In the genomic region with DNA sequence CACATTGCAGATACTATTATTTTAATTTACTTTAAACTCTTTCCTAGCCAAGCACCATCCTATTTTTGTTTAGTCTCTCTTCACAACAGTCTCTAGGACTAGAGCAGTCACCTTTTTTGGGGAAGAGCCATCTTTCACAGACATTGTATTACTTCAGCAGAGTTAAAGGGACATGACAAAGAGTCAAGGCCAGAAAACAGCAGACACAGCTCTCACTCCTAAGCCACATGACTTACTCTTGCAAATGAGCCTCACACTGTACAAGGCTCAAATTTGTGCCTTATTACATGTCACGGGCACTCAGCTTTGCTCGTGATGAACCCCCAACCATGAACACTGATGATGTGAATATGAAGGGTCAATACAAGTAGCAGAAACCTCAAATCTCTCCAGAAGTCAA, we compare ENCODE assay signal across 17 cellular contexts.
DNase-seq lines count a peak whose midpoint lies in the region; ATAC-seq and TF ChIP-seq lines count a peak whose summit lies in the region.
"Had no signal": no experiment of that assay in that cellular context is flagged by ENCODE, and none has a peak within 500 bp of the region (broad histone marks: within the 10 kb centered on the region; RNA-seq: fewer than 3 reads in every experiment).

No MANE protein-coding gene starts in this region.

- H3K4me2 ChIP-seq in OCI-LY3 (ENCODE audit: low read length): peak overlapping the region; percentile 41
- H3K4me2 ChIP-seq in trophoblast cell (ENCODE audit: low read length): no peak overlapping the region

- no peak overlapping the region for H4K8ac ChIP-seq in trophoblast cell (ENCODE audit: low read depth, low read length)

- H3K23ac ChIP-seq in trophoblast cell (ENCODE audit: low read length): no peak overlapping the region

- H3K27ac ChIP-seq in OCI-LY3 (ENCODE audit: low read length): no peak overlapping the region
- no peak overlapping the region for H3K27ac ChIP-seq in trophoblast cell (ENCODE audit: low read depth, low read length)
- H3K27ac ChIP-seq: adrenal gland, WERI-Rb-1 had no signal

- WGBS in trophoblast cell (ENCODE audit: extremely low coverage, insufficient coverage, insufficient read length): no CpG with 5 or more reads among the region's 2 CpGs

- H3K9me3 ChIP-seq in OCI-LY3 (ENCODE audit: insufficient read depth, low read length) (no peaks in the 10 kb centered on the region), trophoblast cell (ENCODE audit: insufficient read depth, low read depth, low read length) (no peaks in the 10 kb centered on the region)
- H3K9me3 ChIP-seq: adrenal gland, BE2C had no signal

- ATAC-seq in GM18868 (IDR thresholded peaks at IDR 0.05; ENCODE audit: unreplicated experiment): peak; percentile 68
- peak; percentile 41 for ATAC-seq in HG02588 (IDR thresholded peaks at IDR 0.05; ENCODE audit: unreplicated experiment)
- ATAC-seq: activated T-helper 17 cell treated with anti-CD3 and anti-CD28 coated beads, Interleukin-2, amount 50 U/mL, for 72 hours had no signal

- no peaks in the 10 kb centered on the region for H3K79me2 ChIP-seq in OCI-LY3 (ENCODE audit: low read length)
- no peaks in the 10 kb centered on the region for H3K79me2 ChIP-seq in trophoblast cell (ENCODE audit: control insufficient read depth, insufficient read depth, low read length, poor library complexity)

- H3K27me3 ChIP-seq in OCI-LY3 (ENCODE audit: low read depth, low read length): peaks cover 8% of the 10 kb centered on the region
- H3K27me3 ChIP-seq in trophoblast cell (ENCODE audit: insufficient read depth, low read length): no peaks in the 10 kb centered on the region
- H3K27me3 ChIP-seq: adrenal gland, BE2C had no signal

- H3K4me1 ChIP-seq in OCI-LY3 (ENCODE audit: low read length): peaks cover 20% of the 10 kb centered on the region
- H3K4me1 ChIP-seq in trophoblast cell (ENCODE audit: control insufficient read depth in 1 of 2, insufficient read depth in 2 of 2, low read length in 2 of 2): peaks cover 2 to 5% of the 10 kb centered on the region in 2 experiments

- no peak overlapping the region for H3K4ac ChIP-seq in trophoblast cell (ENCODE audit: low read depth, low read length)

- H3K36me3 ChIP-seq in OCI-LY3 (replicated peaks; ENCODE audit: low read depth, low read length) (no peaks in the 10 kb centered on the region), trophoblast cell (ENCODE audit: control insufficient read depth in 1 of 2, insufficient read depth in 2 of 2, low read length in 2 of 2) (peaks cover 6 to 8% of the 10 kb centered on the region in 2 experiments)

- H2AK5ac ChIP-seq in trophoblast cell (ENCODE audit: low read length): peak overlapping the region; percentile 82

- no peak for DNase-seq in trophoblast cell
- DNase-seq in kidney glomerular epithelial cell (lab: John Stamatoyannopoulos, UW): no peak
- DNase-seq in NCI-H510A treated with DMSO at 0.1 percent for 48 hours (lab: John Stamatoyannopoulos, UW): no peak
- DNase-seq in NCI-H2196 (lab: John Stamatoyannopoulos, UW; ENCODE audit: unreplicated experiment): no peak
- DNase-seq: activated CD8-positive, alpha-beta memory T cell treated with anti-CD3 and anti-CD28 coated beads for 24 hours; BE2C; DMS79 treated with DMSO at 0.1 percent for 48 hours; immature natural killer cell; midbrain; NCI-H1417 treated with DMSO at 0.1 percent for 48 hours; NCI-H226; WERI-Rb-1 had no signal

- H3K4me3 ChIP-seq in OCI-LY3 (ENCODE audit: low read length) (peak overlapping the region; percentile 7; the same call in 1 of the 2 replicates), trophoblast cell (ENCODE audit: low read depth, low read length) (no peak overlapping the region)
- H3K4me3 ChIP-seq: adrenal gland had no signal

- H2BK5ac ChIP-seq in trophoblast cell (ENCODE audit: low read depth, low read length, poor library complexity): no peak overlapping the region

- H2AFZ ChIP-seq in OCI-LY3 (ENCODE audit: low read depth, low read length) (0 out of 2 replicates have a peak overlapping the region, but pooled peaks have one; percentile 33), trophoblast cell (ENCODE audit: insufficient read depth, low read length, poor library complexity) (no peak overlapping the region)

- TF ChIP-seq CTCF in OCI-LY3 (IDR thresholded peaks at IDR 0.05; ENCODE audit: low read depth, low read length): no peak

- peaks cover 15% of the 10 kb centered on the region for H3K79me1 ChIP-seq in trophoblast cell (ENCODE audit: low read length)

- H3K18ac ChIP-seq in trophoblast cell (ENCODE audit: low read length): peak overlapping the region; percentile 88

- peak overlapping the region; percentile 96 for H2BK12ac ChIP-seq in trophoblast cell (ENCODE audit: low read length)

- H4K91ac ChIP-seq in trophoblast cell (ENCODE audit: low read depth, low read length): peak overlapping the region; percentile 18

- peak overlapping the region; percentile 20 for H2BK120ac ChIP-seq in trophoblast cell (ENCODE audit: insufficient read depth, low read length, poor library complexity)

- 0 out of 2 replicates have a peak, but pooled peaks cover 3% of the 10 kb centered on the region for H4K20me1 ChIP-seq in OCI-LY3 (ENCODE audit: insufficient read depth, low read length)

- H3K14ac ChIP-seq in trophoblast cell (ENCODE audit: low read length): no peak overlapping the region

- no peak overlapping the region for H4K12ac ChIP-seq in trophoblast cell (ENCODE audit: low read depth, low read length)

- H3K9ac ChIP-seq in OCI-LY3 (ENCODE audit: low read length): no peak overlapping the region
- H3K9ac ChIP-seq in trophoblast cell (ENCODE audit: low read length): no peak overlapping the region
